In the genomic region with DNA sequence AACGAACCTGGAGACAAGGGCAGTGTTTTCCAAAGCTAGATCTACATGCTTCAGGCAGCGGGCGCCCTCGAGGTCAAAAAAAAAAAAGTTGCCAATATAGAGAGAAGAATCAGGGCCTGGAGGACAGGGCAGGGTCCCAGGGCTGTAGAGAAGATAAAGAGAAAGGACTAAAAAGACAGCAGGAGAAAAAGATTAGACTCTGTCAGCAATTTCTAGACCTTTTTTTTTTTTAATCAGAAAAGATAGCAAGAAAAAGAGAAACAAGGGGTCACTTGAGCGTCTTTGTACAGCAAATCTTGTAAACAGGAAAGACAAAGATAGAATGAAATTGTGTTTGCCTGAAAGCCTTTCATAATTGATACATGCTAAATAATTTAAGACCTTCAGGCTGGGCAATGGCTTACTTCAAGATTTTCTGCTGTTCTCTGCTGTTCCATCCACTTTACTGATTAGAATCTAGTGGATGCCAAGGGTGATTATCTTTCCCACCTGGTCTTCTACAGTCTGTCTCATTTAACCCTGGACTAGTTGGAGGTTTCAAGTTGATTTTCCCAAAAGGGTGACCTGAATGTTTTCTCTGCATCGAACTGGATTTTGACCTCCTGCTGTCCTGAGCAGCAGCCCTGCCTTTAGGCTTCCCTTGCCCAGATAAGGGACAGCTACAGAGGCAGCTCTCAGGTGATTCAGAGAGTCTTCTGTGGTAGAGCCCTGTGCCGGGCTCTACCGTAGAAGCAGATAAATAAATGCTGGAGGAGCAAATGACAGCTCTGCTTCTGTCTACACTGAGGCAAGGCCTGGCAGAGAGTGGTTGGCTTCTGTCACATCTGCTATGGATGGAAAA, we compare ENCODE assay signal across 1 cellular context.
TF ChIP-seq lines count a peak whose summit lies in the region.

No MANE protein-coding gene starts in this region.

TF ChIP-seq in HepG2, 621 proteins besides CTCF, POLR2A, EP300 and RAD21 (continued from another document):
- TF ChIP-seq MAFF (IDR thresholded peaks at IDR 0.05; ENCODE audit: low read depth, low read length), result peak; percentile 33; the same call in 1 of the 2 replicates
- TF ChIP-seq, protein P1, sequence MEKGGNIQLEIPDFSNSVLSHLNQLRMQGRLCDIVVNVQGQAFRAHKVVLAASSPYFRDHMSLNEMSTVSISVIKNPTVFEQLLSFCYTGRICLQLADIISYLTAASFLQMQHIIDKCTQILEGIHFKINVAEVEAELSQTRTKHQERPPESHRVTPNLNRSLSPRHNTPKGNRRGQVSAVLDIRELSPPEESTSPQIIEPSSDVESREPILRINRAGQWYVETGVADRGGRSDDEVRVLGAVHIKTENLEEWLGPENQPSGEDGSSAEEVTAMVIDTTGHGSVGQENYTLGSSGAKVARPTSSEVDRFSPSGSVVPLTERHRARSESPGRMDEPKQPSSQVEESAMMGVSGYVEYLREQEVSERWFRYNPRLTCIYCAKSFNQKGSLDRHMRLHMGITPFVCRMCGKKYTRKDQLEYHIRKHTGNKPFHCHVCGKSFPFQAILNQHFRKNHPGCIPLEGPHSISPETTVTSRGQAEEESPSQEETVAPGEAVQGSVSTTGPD (CRISPR knock-in tag; IDR thresholded peaks at IDR 0.05), result no peak
- peak; percentile 49 to 66; a peak in 3 of 4 replicates for TF ChIP-seq MAFK (conservative IDR thresholded peaks at IDR 0.05 in 1 of 2, IDR thresholded peaks at IDR 0.05 in 1 of 2; ENCODE audit: low read length in 2 of 2)
TF ChIP-seq in HepG2: peak in this region for 2.
